In the genomic region with DNA sequence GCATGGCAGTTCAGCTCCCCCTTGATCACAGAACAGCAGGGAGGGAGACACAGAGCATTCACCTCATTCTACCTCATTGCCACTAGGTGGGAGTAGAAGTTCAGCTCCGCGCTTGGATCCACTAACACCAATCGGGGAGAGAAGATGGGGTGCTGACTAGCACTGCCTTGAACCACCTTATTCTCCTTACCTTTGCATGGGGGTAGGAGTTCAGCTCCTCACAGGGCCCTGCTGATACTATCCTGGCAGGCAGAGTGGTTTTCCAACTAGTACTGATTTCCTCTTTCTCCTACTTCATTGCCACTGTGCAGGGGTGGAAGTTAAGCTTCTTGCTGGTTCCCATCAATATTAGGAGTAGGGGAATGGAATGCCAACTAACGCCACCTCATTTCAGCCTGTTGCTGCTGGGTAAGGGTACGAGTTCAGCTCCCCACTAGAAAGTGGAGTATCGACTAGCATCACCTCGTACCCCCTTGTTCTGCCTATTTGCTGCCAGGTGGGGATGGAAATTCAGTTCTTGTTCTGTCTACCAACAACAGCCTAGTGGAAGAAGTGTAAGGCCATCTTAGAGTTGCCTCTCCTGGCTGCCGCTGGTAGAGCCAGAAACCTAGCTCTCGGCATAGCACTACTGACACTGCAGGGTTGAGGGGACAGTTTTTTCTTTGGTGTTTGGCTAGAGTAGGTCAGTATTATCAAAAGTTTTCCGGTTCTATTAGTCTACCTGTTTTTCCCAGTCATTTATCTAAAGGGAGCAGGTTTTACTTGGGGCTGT, we compare ENCODE assay signal across 8 cellular contexts.
A peak's percentile ranks its signal among the peaks of the same experiment; 100 is the strongest.
DNase-seq lines count a peak whose midpoint lies in the region; FAIRE-seq and TF ChIP-seq lines count a peak whose summit lies in the region.

No MANE protein-coding gene starts in this region.

- H3K9me3 ChIP-seq in GM23248 (ENCODE audit: low read depth), result no peaks in the 10 kb centered on the region
- H3K9me3 ChIP-seq in endothelial cell of umbilical vein (replicated peaks; ENCODE audit: control insufficient read depth, insufficient read depth, low read length), result no peaks in the 10 kb centered on the region
- no peaks in the 10 kb centered on the region for H3K9me3 ChIP-seq in vagina

- no peak overlapping the region for H3K4me3 ChIP-seq in GM23248
- H3K4me3 ChIP-seq in Jurkat, Clone E6-1 (ENCODE audit: low read length), result no peak overlapping the region
- H3K4me3 ChIP-seq in endothelial cell of umbilical vein (replicated peaks in 1 of 3; ENCODE audit: insufficient read depth in 1 of 3, low read depth in 1 of 3, low read length in 3 of 3), result no peak overlapping the region
- H3K4me3 ChIP-seq in vagina, result no peak overlapping the region

- H3K79me2 ChIP-seq in GM23248 (ENCODE audit: insufficient read depth) (no peaks in the 10 kb centered on the region), endothelial cell of umbilical vein (ENCODE audit: control insufficient read depth, insufficient read depth, low read length) (no peaks in the 10 kb centered on the region)

- H3F3A ChIP-seq in GM23248 (ENCODE audit: insufficient read depth), result no peaks in the 10 kb centered on the region

- H3K4me2 ChIP-seq in GM23248 (ENCODE audit: unreplicated experiment) (no peak overlapping the region), endothelial cell of umbilical vein (ENCODE audit: insufficient read depth, low read length) (no peak overlapping the region)

- H3K9ac ChIP-seq in GM23248 (no peak overlapping the region), endothelial cell of umbilical vein (replicated peaks; ENCODE audit: extremely low read depth, insufficient read depth, low read length) (no peak overlapping the region)

- TF ChIP-seq POLR2A in endothelial cell of umbilical vein (IDR thresholded peaks at IDR 0.05; ENCODE audit: low read depth, low read length) (no peak), vagina (IDR thresholded peaks at IDR 0.05) (no peak)

- dilution Hi-C loops in endothelial cell of umbilical vein (cut with MboI; ENCODE audit: extremely low pct_ligation_motif_present, low sequenced_read_pairs), result no loop called here

- in situ Hi-C loops in GM23248 (cut with MboI), result loop anchor here (25.0 kb wide), 1 partner anchor 725 kb away; no protein-coding TSS in a partner anchor

- no peaks in the 10 kb centered on the region for H3K36me3 ChIP-seq in GM23248 (ENCODE audit: low read depth)
- no peaks in the 10 kb centered on the region for H3K36me3 ChIP-seq in endothelial cell of umbilical vein (ENCODE audit: control insufficient read depth in 2 of 2, extremely low read depth in 1 of 2, insufficient read depth in 2 of 2, low read length in 2 of 2)
- no peaks in the 10 kb centered on the region for H3K36me3 ChIP-seq in vagina

- H2AFZ ChIP-seq in GM23248, result no peak overlapping the region
- no peak overlapping the region for H2AFZ ChIP-seq in endothelial cell of umbilical vein (ENCODE audit: low read depth, low read length)

- BruUV-seq in endothelial cell of umbilical vein (replicated peaks; lab: Mats Ljungman, UMichigan), result no TSS peak

- CTCF ChIA-PET in endothelial cell of umbilical vein (lab: Charles Lee), result interaction anchor here (0.7 to 2.0 kb wide), 15 partner anchors 9 to 1753 kb away, joined by 3 to 16 read pairs (median 5); no protein-coding TSS in a partner anchor

- no peaks in the 10 kb centered on the region for H3K9me1 ChIP-seq in endothelial cell of umbilical vein (replicated peaks; ENCODE audit: control insufficient read depth, extremely low read depth, insufficient read depth, low read length)

- H3K27ac ChIP-seq in GM23248, result no peak overlapping the region
- H3K27ac ChIP-seq in endothelial cell of umbilical vein (ENCODE audit: insufficient read depth, low read depth, low read length), result no peak overlapping the region
- H3K27ac ChIP-seq in vagina, result no peak overlapping the region

- WGBS in GM23248 (ENCODE audit: low coverage in 1 of 2, low lambda C conversion rate in 2 of 2, missing lambda C conversion rate in 2 of 2), 2 experiments, result 49 to 51% methylated on average over 10 of the region's 10 CpGs

- H4K20me1 ChIP-seq in GM23248 (ENCODE audit: insufficient read depth) (no peaks in the 10 kb centered on the region), endothelial cell of umbilical vein (replicated peaks; ENCODE audit: control insufficient read depth, extremely low read depth, insufficient read depth, low read length) (no peaks in the 10 kb centered on the region)

- DNase-seq in stimulated activated CD4-positive, alpha-beta T cell treated with anti-CD3 and anti-CD28 coated beads, Interleukin-15, amount 100 ng/mL, for 48 hours (ENCODE audit: low read depth in 2 of 2), result peak; percentile 0 to 2
- no peak for DNase-seq in stimulated activated CD4-positive, alpha-beta T cell treated with anti-CD3 and anti-CD28 coated beads, Interleukin-4, amount 100 ng/mL, for 1 hour
- peak; percentile 74 for DNase-seq in GM23248
- DNase-seq in Jurkat, Clone E6-1 (ENCODE audit: low read depth, low spot score), result peak; percentile 29
- peak; percentile 18 to 51 for DNase-seq in SHP77 (lab: John Stamatoyannopoulos, UW)
- DNase-seq in endothelial cell of umbilical vein (ENCODE audit: low read depth, low spot score), result peak; percentile 27
- DNase-seq in midbrain (lab: John Stamatoyannopoulos, UW), result peak; percentile 66
- no peak for DNase-seq in vagina (ENCODE audit: extremely low spot score in 2 of 2)

- H3K9me2 ChIP-seq in GM23248 (ENCODE audit: insufficient read depth), result no peaks in the 10 kb centered on the region

- intact Hi-C loops in endothelial cell of umbilical vein (cut with micrococcal nuclease), result loop anchor here (2.0 kb wide), 2 partner anchors 688 to 728 kb away; no protein-coding TSS in a partner anchor
- intact Hi-C loops in vagina (cut with DNase I), result no loop called here

- FAIRE-seq in endothelial cell of umbilical vein (lab: Jason Lieb, UNC), result no peak

- H3K4me1 ChIP-seq in GM23248 (ENCODE audit: insufficient read depth), result no peaks in the 10 kb centered on the region
- no peaks in the 10 kb centered on the region for H3K4me1 ChIP-seq in endothelial cell of umbilical vein (ENCODE audit: control insufficient read depth, extremely low read depth, insufficient read depth, low read length)
- H3K4me1 ChIP-seq in vagina, result no peaks in the 10 kb centered on the region

- POLR2A ChIA-PET in endothelial cell of umbilical vein (lab: Charles Lee), result no interaction called here

- peak; percentile 50 to 65 for TF ChIP-seq CTCF in endothelial cell of umbilical vein (IDR thresholded peaks at IDR 0.05; ENCODE audit: extremely low read depth in 1 of 2, insufficient read depth in 1 of 2, low read depth in 1 of 2, low read length in 2 of 2)
- peak in 1 of 3 experiments; percentile 14 for TF ChIP-seq CTCF in vagina (IDR thresholded peaks at IDR 0.05)

- H3K27me3 ChIP-seq in GM23248 (replicated peaks; ENCODE audit: insufficient read depth) (peaks cover 33% of the 10 kb centered on the region), endothelial cell of umbilical vein (ENCODE audit: control insufficient read depth in 2 of 2, insufficient read depth in 2 of 2, low read length in 2 of 2) (peaks cover 0 to 6% of the 10 kb centered on the region in 2 experiments), vagina (no peaks in the 10 kb centered on the region)

TF ChIP-seq in endothelial cell of umbilical vein, 7 proteins besides CTCF, POLR2A, EP300 and RAD21:
- TF ChIP-seq FOS (IDR thresholded peaks at IDR 0.05; ENCODE audit: borderline replicate concordance, insufficient read depth, low read length) (no peak), GATA2 (IDR thresholded peaks at IDR 0.05; ENCODE audit: insufficient read depth, insufficient read length, low read depth, low read length) (no peak), MYC (IDR thresholded peaks at IDR 0.05; ENCODE audit: low read depth, low read length) (no peak), JUN (IDR thresholded peaks at IDR 0.05; ENCODE audit: borderline replicate concordance, insufficient read depth, insufficient read length, low read depth) (no peak), EZH2 (IDR thresholded peaks at IDR 0.05; ENCODE audit: borderline replicate concordance, low read depth, low read length, severe bottlenecking) (no peak), POLR2AphosphoS5 (IDR thresholded peaks at IDR 0.05; ENCODE audit: insufficient read depth, low read depth, low read length) (no peak)
- TF ChIP-seq, protein P1, sequence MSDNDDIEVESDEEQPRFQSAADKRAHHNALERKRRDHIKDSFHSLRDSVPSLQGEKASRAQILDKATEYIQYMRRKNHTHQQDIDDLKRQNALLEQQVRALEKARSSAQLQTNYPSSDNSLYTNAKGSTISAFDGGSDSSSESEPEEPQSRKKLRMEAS (IDR thresholded peaks at IDR 0.05; ENCODE audit: insufficient read depth, insufficient read length), result no peak

Comparison
In these comparisons a context has a peak if more than half of its experiments do, and no peak if none do; other contexts are left out.
1. DNase-seq: peak in stimulated activated CD4-positive, alpha-beta T cell treated with anti-CD3 and anti-CD28 coated beads, Interleukin-15, amount 100 ng/mL, for 48 hours (2 of 2), GM23248 (single experiment), Jurkat, Clone E6-1 (single experiment), SHP77 (2 of 2), endothelial cell of umbilical vein (single experiment) and midbrain (single experiment); none in stimulated activated CD4-positive, alpha-beta T cell treated with anti-CD3 and anti-CD28 coated beads, Interleukin-4, amount 100 ng/mL, for 1 hour (single experiment) and vagina (0 of 2).